In the genomic region with DNA sequence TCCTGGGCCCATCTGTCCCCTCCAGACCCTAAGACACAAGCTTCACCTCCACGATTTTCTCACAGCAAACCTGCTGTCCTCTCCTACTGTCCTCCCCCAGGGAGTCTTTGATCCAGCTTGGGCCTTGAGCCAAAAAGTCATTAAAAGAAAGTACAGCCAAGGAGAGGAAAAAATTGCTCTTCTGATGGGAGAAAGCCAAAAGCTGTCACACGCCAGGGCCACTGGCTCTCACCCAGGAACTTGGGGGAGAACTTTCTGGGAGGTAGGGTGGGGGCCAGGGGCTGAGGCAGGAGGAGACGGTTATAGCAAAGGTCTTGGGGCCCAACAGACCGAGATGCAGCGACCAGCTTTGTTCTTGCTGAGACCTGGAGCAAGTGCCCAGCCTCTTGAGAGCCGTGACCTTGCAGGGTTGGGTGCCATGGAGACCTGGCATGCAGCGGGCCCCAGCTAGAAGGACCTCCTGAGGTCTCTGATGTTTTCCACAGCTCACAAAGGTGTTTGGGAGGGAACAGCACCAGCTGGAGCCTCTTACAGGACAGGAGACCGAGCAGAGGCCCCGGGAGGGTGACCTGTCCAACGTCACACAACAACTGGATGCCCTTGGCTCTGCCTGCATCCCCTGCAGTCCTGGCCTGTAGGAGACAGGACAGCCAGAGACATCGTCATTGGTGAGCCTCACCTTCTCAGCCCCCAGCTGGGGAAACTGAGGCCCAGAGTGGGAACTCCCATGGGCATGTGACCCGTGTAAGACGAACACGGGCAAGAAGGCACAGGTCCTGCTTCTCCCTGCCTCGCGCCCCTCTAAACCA, we compare ENCODE assay signal across 10 cellular contexts.
DNase-seq lines count a peak whose midpoint lies in the region; TF ChIP-seq lines count a peak whose summit lies in the region.
"Had no signal": no experiment of that assay in that cellular context is flagged by ENCODE, and none has a peak within 500 bp of the region (broad histone marks: within the 10 kb centered on the region; RNA-seq: fewer than 3 reads in every experiment).

No MANE protein-coding gene starts in this region.

- H3K4me3 ChIP-seq in astrocyte of the cerebellum (ENCODE audit: low read depth, low read length) (no peak overlapping the region), foreskin fibroblast (ENCODE audit: low read depth in 1 of 2, low read length in 2 of 2) (no peak overlapping the region)

- TF ChIP-seq CTCF in astrocyte of the cerebellum (IDR thresholded peaks at IDR 0.05; ENCODE audit: low read depth, low read length, missing control alignments) (no peak), type B pancreatic cell (conservative IDR thresholded peaks at IDR 0.05) (no peak), foreskin fibroblast (IDR thresholded peaks at IDR 0.05; ENCODE audit: low read depth, low read length) (no peak)

- no peaks in the 10 kb centered on the region for H3K9me3 Mint-ChIP-seq in type B pancreatic cell

- peak; percentile 47 for DNase-seq in NCI-H2196 (lab: John Stamatoyannopoulos, UW; ENCODE audit: unreplicated experiment)
- DNase-seq in NCI-H2196 treated with DMSO at 0.1 percent for 48 hours (lab: John Stamatoyannopoulos, UW; ENCODE audit: unreplicated experiment): no peak
- peak; percentile 16 for DNase-seq in astrocyte of the cerebellum (ENCODE audit: low read depth)
- no peak for DNase-seq in type B pancreatic cell (ENCODE audit: extremely low spot score, unreplicated experiment)
- no peak for DNase-seq in DMS53 (lab: John Stamatoyannopoulos, UW)
- no peak for DNase-seq in AML-193 (lab: John Stamatoyannopoulos, UW)
- DNase-seq in foreskin fibroblast: no peak
- DNase-seq: stimulated activated naive CD4-positive, alpha-beta T cell had no signal

- peak overlapping the region; percentile 15 for H3K4me3 Mint-ChIP-seq in type B pancreatic cell
- H3K4me3 Mint-ChIP-seq: dendritic cell treated with granulocyte-macrophage colony-stimulating factor and Interleukin-4, amounts not matched to agents 40 ng/mL and 50 ng/mL, for 4 days had no signal

- no peaks in the 10 kb centered on the region for H3K27me3 Mint-ChIP-seq in type B pancreatic cell

- peaks cover 17% of the 10 kb centered on the region for H3K4me1 Mint-ChIP-seq in type B pancreatic cell (ENCODE audit: unreplicated experiment)

- H3K27ac Mint-ChIP-seq in type B pancreatic cell: peak overlapping the region; percentile 34
- H3K27ac Mint-ChIP-seq: dendritic cell treated with granulocyte-macrophage colony-stimulating factor and Interleukin-4, amounts not matched to agents 40 ng/mL and 50 ng/mL, for 4 days had no signal

- H3K27ac ChIP-seq in layer of hippocampus (ENCODE audit: low read depth, low read length): peak overlapping the region; percentile 79

- H3K27me3 ChIP-seq in layer of hippocampus (ENCODE audit: control insufficient read depth, insufficient read depth, low read length): no peaks in the 10 kb centered on the region

- in situ Hi-C loops in astrocyte of the cerebellum (cut with HindIII; ENCODE audit: low sequenced_read_pairs): no loop called here

- H3K36me3 Mint-ChIP-seq in type B pancreatic cell: no peaks in the 10 kb centered on the region

Comparison
In these comparisons a context has a peak if more than half of its experiments do, and no peak if none do; other contexts are left out.
1. DNase-seq: peak in NCI-H2196 (single experiment) and astrocyte of the cerebellum (single experiment); none in NCI-H2196 treated with DMSO at 0.1 percent for 48 hours (single experiment), type B pancreatic cell (single experiment), DMS53 (single experiment), AML-193 (0 of 2) and foreskin fibroblast (0 of 2).